In genomic region chr2:138235041-138235440, GRCh38 we compare ENCODE assay signal across 18 cellular contexts.
"Had no signal": no experiment of that assay in that cellular context is flagged by ENCODE, and none has a peak within 500 bp of the region (broad histone marks: within the 10 kb centered on the region; RNA-seq: fewer than 3 reads in every experiment).

No MANE protein-coding gene starts in this region.

- H3K27ac Mint-ChIP-seq: activated CD8-positive, alpha-beta T cell treated with anti-CD3 and anti-CD28 coated beads, Interleukin-2, amount 10 ng/mL, durations not matched to agents 7 days and 5 days; activated naive CD4-positive, alpha-beta T cell treated with anti-CD3 and anti-CD28 coated beads, Interleukin-2, amount 50 U/mL, for 24 hours had no signal

- ATAC-seq: activated CD8-positive, alpha-beta T cell treated with anti-CD3 and anti-CD28 coated beads, Interleukin-2, amount 10 ng/mL, durations not matched to agents 7 days and 5 days; SK-N-SH treated with all-trans-retinoic acid at 6 μM for 48 hours had no signal

- DNase-seq: activated CD4-positive, alpha-beta T cell treated with anti-CD3 and anti-CD28 coated beads for 48 hours; activated CD4-positive, alpha-beta T cell treated with anti-CD3 and anti-CD28 coated beads, Interleukin-2, amount 50 U/mL, for 4 hours; activated CD4-positive, CD25-positive, alpha-beta regulatory T cell treated with anti-CD3 and anti-CD28 coated beads, Interleukin-2, amount 50 U/mL, for 72 hours; activated CD8-positive, alpha-beta memory T cell treated with anti-CD3 and anti-CD28 coated beads, Interleukin-2, amount 50 U/mL, for 48 hours; activated CD8-positive, alpha-beta T cell treated with anti-CD3 and anti-CD28 coated beads, Interleukin-2, amount 10 ng/mL, durations not matched to agents 7 days and 5 days; activated effector memory CD4-positive, alpha-beta T cell treated with Interleukin-2 at 50 U/mL for 16 hours; activated naive CD4-positive, alpha-beta T cell; activated T-cell treated with anti-CD3 and anti-CD28 coated beads, Interleukin-2, amount 50 U/mL, for 1 hour; aorta; caudate nucleus; NCI-H1048; NCI-H1417; NCI-H1930; NCI-H524; SHP77; SW 1271 had no signal

- H3K4me3 Mint-ChIP-seq: activated CD8-positive, alpha-beta T cell treated with anti-CD3 and anti-CD28 coated beads, Interleukin-2, amount 10 ng/mL, durations not matched to agents 7 days and 5 days; activated naive CD4-positive, alpha-beta T cell treated with anti-CD3 and anti-CD28 coated beads, Interleukin-2, amount 50 U/mL, for 24 hours had no signal

- H3K4me1 Mint-ChIP-seq: activated naive CD4-positive, alpha-beta T cell treated with anti-CD3 and anti-CD28 coated beads, Interleukin-2, amount 50 U/mL, for 24 hours had no signal
